Comparison of ENCODE assay signal across 23 cellular contexts in the genomic region with DNA sequence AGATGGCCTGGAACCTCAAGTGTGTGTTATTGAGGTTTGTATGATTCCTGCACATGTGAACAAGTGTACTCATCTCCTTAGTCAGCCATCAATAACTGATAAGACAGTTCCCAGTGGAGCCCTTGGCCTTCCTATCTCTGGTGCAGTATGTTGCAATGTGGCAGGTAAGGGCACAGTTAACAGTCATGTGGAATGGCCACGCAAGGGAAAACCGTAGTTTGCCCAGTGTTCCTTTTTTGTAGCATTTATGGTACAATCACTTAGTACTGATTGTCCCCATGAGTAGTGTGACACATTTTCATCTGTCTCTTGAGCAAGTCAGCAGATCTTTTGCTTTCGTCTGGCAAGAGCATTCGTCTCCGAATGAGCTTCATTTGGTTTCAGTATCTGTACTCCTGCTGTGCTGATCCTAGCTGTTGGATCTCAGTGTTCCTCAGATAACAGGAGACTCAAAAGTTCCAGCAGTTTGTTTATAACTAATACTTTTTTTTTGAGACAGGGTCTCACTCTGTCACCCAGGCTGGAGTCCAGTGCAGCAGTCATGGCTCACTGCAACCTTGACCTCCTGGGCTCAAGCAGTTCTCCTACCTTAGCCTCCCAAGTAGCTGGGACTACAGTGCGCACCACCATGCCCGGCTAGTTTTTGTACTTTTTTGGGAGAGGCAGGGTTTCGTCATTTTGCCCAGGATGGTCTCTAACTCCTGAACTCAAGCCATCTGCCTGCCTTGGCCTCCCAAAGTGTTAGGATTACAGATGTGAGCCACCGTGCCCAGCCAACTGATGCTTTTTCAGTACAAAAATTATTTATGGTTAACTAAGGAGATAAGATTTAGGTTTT. TPM values are rescaled to one million over a fixed set of nuclear protein-coding genes. Genes with fewer than 3 reads are reported as not detected.
A peak's percentile ranks its signal among the peaks of the same experiment; 100 is the strongest.
DNase-seq lines count a peak whose midpoint lies in the region; ATAC-seq, FAIRE-seq and TF ChIP-seq lines count a peak whose summit lies in the region.
"Had no signal": no experiment of that assay in that cellular context is flagged by ENCODE, and none has a peak within 500 bp of the region (broad histone marks: within the 10 kb centered on the region; RNA-seq: fewer than 3 reads in every experiment).

No MANE protein-coding gene starts in this region.

- CTCF ChIA-PET in activated naive CD4-positive, alpha-beta T cell treated with anti-CD3 and anti-CD28 coated beads, Interleukin-2, amount 10 ng/mL, durations not matched to agents 7 days and 5 days (lab: Charles Lee) = no interaction called here

- intact Hi-C loops in body of pancreas (cut with DNase I) = no loop called here

- no peaks in the 10 kb centered on the region for H3K27me3 ChIP-seq in body of pancreas
- no peaks in the 10 kb centered on the region for H3K27me3 ChIP-seq in hepatocyte
- no peaks in the 10 kb centered on the region for H3K27me3 ChIP-seq in small intestine (ENCODE audit: control insufficient read depth in 2 of 2, insufficient read depth in 2 of 2, low read length in 2 of 2)
- H3K27me3 ChIP-seq: neutrophil had no signal

- no peaks in the 10 kb centered on the region for H3K9me3 Mint-ChIP-seq in activated naive CD4-positive, alpha-beta T cell treated with anti-CD3 and anti-CD28 coated beads, Interleukin-2, amount 10 ng/mL, durations not matched to agents 7 days and 5 days
- H3K9me3 Mint-ChIP-seq: activated CD4-positive, alpha-beta T cell treated with anti-CD3 and anti-CD28 coated beads, Interleukin-2, amount 10 ng/mL, durations not matched to agents 7 days and 5 days had no signal

- H3K27me3 Mint-ChIP-seq in activated naive CD4-positive, alpha-beta T cell treated with anti-CD3 and anti-CD28 coated beads, Interleukin-2, amount 10 ng/mL, durations not matched to agents 7 days and 5 days = no peaks in the 10 kb centered on the region
- H3K27me3 Mint-ChIP-seq: activated CD4-positive, alpha-beta T cell treated with anti-CD3 and anti-CD28 coated beads, Interleukin-2, amount 10 ng/mL, durations not matched to agents 7 days and 5 days had no signal

- H3K9me3 ChIP-seq in body of pancreas = no peaks in the 10 kb centered on the region
- no peaks in the 10 kb centered on the region for H3K9me3 ChIP-seq in hepatocyte (ENCODE audit: low read depth)
- no peaks in the 10 kb centered on the region for H3K9me3 ChIP-seq in small intestine (ENCODE audit: control insufficient read depth, low read depth)
- H3K9me3 ChIP-seq: neutrophil had no signal

- no peaks in the 10 kb centered on the region for H3K9me2 ChIP-seq in hepatocyte (replicated peaks; ENCODE audit: insufficient read depth)

- H4K20me1 ChIP-seq in hepatocyte (ENCODE audit: insufficient read depth, poor library complexity, severe bottlenecking) = no peaks in the 10 kb centered on the region

- WGBS in body of pancreas, 2 donors = 70 to 71% methylated on average over 9 of the region's 9 CpGs
- 76% methylated on average over 9 of the region's 9 CpGs for WGBS in hepatocyte (ENCODE audit: low lambda C conversion rate, missing lambda C conversion rate)
- WGBS in small intestine, 3 donors = 74 to 90% (median 84%) methylated on average over 9 of the region's 9 CpGs

- H3K79me2 ChIP-seq in hepatocyte = peaks cover 28% of the 10 kb centered on the region

- TF ChIP-seq CTCF in body of pancreas (IDR thresholded peaks at IDR 0.05) (no peak), hepatocyte (IDR thresholded peaks at IDR 0.05; ENCODE audit: poor library complexity) (no peak)

- H3K36me3 ChIP-seq in body of pancreas (replicated peaks in 1 of 2; ENCODE audit: insufficient read depth in 1 of 2, low read depth in 2 of 2) (peaks cover 0 to 2% of the 10 kb centered on the region in 2 donors), hepatocyte (replicated peaks; ENCODE audit: insufficient read depth, low read depth) (peaks cover 3% of the 10 kb centered on the region), small intestine (ENCODE audit: control insufficient read depth in 2 of 2, insufficient read depth in 2 of 2, low read length in 2 of 2) (peaks cover 6 to 10% of the 10 kb centered on the region in 2 donors)

- DNase-seq in HuH-7 (ENCODE audit: low spot score) (peak; percentile 33), body of pancreas (no peak), hepatocyte (ENCODE audit: low spot score) (peak; percentile 64), small intestine (peak; percentile 50), NCI-H446 treated with DMSO at 0.1 percent for 48 hours (lab: John Stamatoyannopoulos, UW) (no peak)
- DNase-seq in activated naive CD4-positive, alpha-beta T cell treated with anti-CD3 and anti-CD28 coated beads, Interleukin-2, amount 10 ng/mL, durations not matched to agents 7 days and 5 days = no peak
- DNase-seq: activated CD4-positive, alpha-beta T cell treated with anti-CD3 and anti-CD28 coated beads, Interleukin-2, amount 10 ng/mL, durations not matched to agents 7 days and 5 days; activated CD8-positive, alpha-beta memory T cell treated with anti-CD3 and anti-CD28 coated beads, Interleukin-2, amount 50 U/mL, for 48 hours; activated effector memory CD4-positive, alpha-beta T cell treated with anti-CD3 and anti-CD28 coated beads, Interleukin-2, amount 50 U/mL, for 16 hours; amniotic stem cell; central memory CD4-positive, alpha-beta T cell; H7; MM.1S; NCI-H146; NCI-H526 treated with DMSO at 0.1 percent for 48 hours; stimulated activated CD4-positive, alpha-beta T cell treated with anti-CD3 and anti-CD28 coated beads, Interleukin-12 subunit alpha, Interleukin-12 subunit beta, amount 100 ng/mL, for 4 hours; stimulated activated CD4-positive, alpha-beta T cell treated with anti-CD3 and anti-CD28 coated beads, Interleukin-4, amount 100 ng/mL, for 4 hours; stimulated activated naive CD8-positive, alpha-beta T cell treated with anti-CD3 and anti-CD28 coated beads, Interleukin-15, Interleukin-2, amounts not matched to agents 100 U/mL and 50 U/mL, for 24 hours had no signal

- TF ChIP-seq POLR2A in body of pancreas (IDR thresholded peaks at IDR 0.05) (no peak), GM18505 (IDR thresholded peaks at IDR 0.05; ENCODE audit: borderline replicate concordance, extremely low read depth, insufficient read depth, insufficient read length) (no peak)

- FAIRE-seq in small intestine (lab: Jason Lieb, UNC) = no peak

- peak overlapping the region; percentile 43 for H3K4me2 ChIP-seq in hepatocyte

- H3K4me1 Mint-ChIP-seq in activated naive CD4-positive, alpha-beta T cell treated with anti-CD3 and anti-CD28 coated beads, Interleukin-2, amount 10 ng/mL, durations not matched to agents 7 days and 5 days = peaks cover 20% of the 10 kb centered on the region

- no peak overlapping the region for H3K27ac Mint-ChIP-seq in activated naive CD4-positive, alpha-beta T cell treated with anti-CD3 and anti-CD28 coated beads, Interleukin-2, amount 10 ng/mL, durations not matched to agents 7 days and 5 days
- H3K27ac Mint-ChIP-seq: activated CD4-positive, alpha-beta T cell treated with anti-CD3 and anti-CD28 coated beads, Interleukin-2, amount 10 ng/mL, durations not matched to agents 7 days and 5 days had no signal

- H3K27ac ChIP-seq in body of pancreas (peak overlapping the region in 3 of 4 donors; percentile 2 to 68 (median 66)), hepatocyte (peak overlapping the region; percentile 76), small intestine (ENCODE audit: low read depth in 1 of 2, low read length in 1 of 2) (no peak overlapping the region)
- H3K27ac ChIP-seq: epithelial cell of prostate, neutrophil, SK-N-MC had no signal

- H3K4me3 ChIP-seq in body of pancreas (no peak overlapping the region), hepatocyte (no peak overlapping the region), small intestine (ENCODE audit: low read depth in 1 of 2, low read length in 2 of 2) (no peak overlapping the region)
- H3K4me3 ChIP-seq: lung, SK-N-MC had no signal

- ATAC-seq in body of pancreas (no peak), GM18505 (IDR thresholded peaks at IDR 0.05; ENCODE audit: unreplicated experiment) (no peak)
- ATAC-seq: stimulated activated naive CD8-positive, alpha-beta T cell treated with anti-CD3 and anti-CD28 coated beads, Interleukin-15, Interleukin-2, amounts not matched to agents 100 U/mL and 50 U/mL, for 24 hours had no signal

- H3K36me3 Mint-ChIP-seq in activated naive CD4-positive, alpha-beta T cell treated with anti-CD3 and anti-CD28 coated beads, Interleukin-2, amount 10 ng/mL, durations not matched to agents 7 days and 5 days = peaks cover 74% of the 10 kb centered on the region

- no peak overlapping the region for H3K4me3 Mint-ChIP-seq in activated naive CD4-positive, alpha-beta T cell treated with anti-CD3 and anti-CD28 coated beads, Interleukin-2, amount 10 ng/mL, durations not matched to agents 7 days and 5 days
- H3K4me3 Mint-ChIP-seq: activated CD4-positive, alpha-beta T cell treated with anti-CD3 and anti-CD28 coated beads, Interleukin-2, amount 10 ng/mL, durations not matched to agents 7 days and 5 days had no signal

- H3K4me1 ChIP-seq in body of pancreas = peaks cover 44% of the 10 kb centered on the region
- peaks cover 28% of the 10 kb centered on the region for H3K4me1 ChIP-seq in hepatocyte (ENCODE audit: insufficient read depth)
- H3K4me1 ChIP-seq in small intestine (ENCODE audit: control insufficient read depth in 2 of 2, insufficient read depth in 1 of 2, low read depth in 1 of 2, low read length in 1 of 2) = peaks cover 0 to 2% of the 10 kb centered on the region in 2 donors

- H2AFZ ChIP-seq in hepatocyte = no peak overlapping the region

RNA-seq across cellular contexts. Expression of a gene that starts 8.2 kb away (rescaled TPM):
- total RNA-seq in body of pancreas (10 to 100 TPM in 1 of 2 donors, 1 to 10 TPM in 1; 8.9 to 13.0 TPM), hepatocyte (37.9 and 44.9 TPM in 2 replicates)
- polyA plus RNA-seq in hepatocyte (29.9 and 31.9 TPM in 2 replicates), small intestine (10 to 100 TPM in 1 of 3 donors, 1 to 10 TPM in 2; 3.8 to 16.2 (median 5.8) TPM)

RNA-seq across cellular contexts. Expression of a gene that starts 33.9 kb away (rescaled TPM):
- total RNA-seq in body of pancreas (under 1 TPM; 0.33 to 0.78 TPM), hepatocyte (0.27 and 0.52 TPM in 2 replicates)
- polyA plus RNA-seq in hepatocyte (0.18 and 1.8 TPM in 2 replicates), small intestine (1 to 10 TPM in 1 of 3 donors, under 1 TPM in 1, not detected in 1; 0.31 to 1.6 TPM)
- total RNA-seq: H7 had no signal

Comparison
In these comparisons a context has a peak if more than half of its experiments do, and no peak if none do; other contexts are left out.
1. DNase-seq: peak in HuH-7 (single experiment), hepatocyte (single experiment) and small intestine (single experiment); none in body of pancreas (0 of 4), NCI-H446 treated with DMSO at 0.1 percent for 48 hours (single experiment) and activated naive CD4-positive, alpha-beta T cell treated with anti-CD3 and anti-CD28 coated beads, Interleukin-2, amount 10 ng/mL, durations not matched to agents 7 days and 5 days (single experiment).
2. H3K27ac ChIP-seq: peak in body of pancreas (3 of 4) and hepatocyte (single experiment); none in small intestine (0 of 2).